In genomic region chr20:59042151-59042795, GRCh38 we compare ENCODE assay signal across 8 cellular contexts. TPM values are rescaled to one million over a fixed set of nuclear protein-coding genes. Genes with fewer than 3 reads are reported as not detected.
DNase-seq lines count a peak whose midpoint lies in the region; ATAC-seq and TF ChIP-seq lines count a peak whose summit lies in the region.

Gene PRELID3B, minus strand, starts transcription at chr20:59042786. Its CDS starts 56 bp downstream, at chr20:59042730.

- POLR2A ChIA-PET in activated CD8-positive, alpha-beta T cell treated with anti-CD3 and anti-CD28 coated beads, Interleukin-2, amount 10 ng/mL, durations not matched to agents 7 days and 5 days (lab: Charles Lee): interaction anchor here (0.5 to 3.2 kb wide), 7 partner anchors 10 to 281 kb away, joined by 3 to 27 read pairs (median 3); partner anchors contain the start of genes ATP5F1E and NELFCD

- H3K9me3 Mint-ChIP-seq in activated CD8-positive, alpha-beta T cell treated with anti-CD3 and anti-CD28 coated beads, Interleukin-2, amount 10 ng/mL, durations not matched to agents 7 days and 5 days (ENCODE audit: insufficient read depth): no peaks in the 10 kb centered on the region
- no peaks in the 10 kb centered on the region for H3K9me3 Mint-ChIP-seq in osteocyte (ENCODE audit: unreplicated experiment)

- ATAC-seq in GM21423 (IDR thresholded peaks at IDR 0.05; ENCODE audit: unreplicated experiment): peak; percentile 29
- ATAC-seq in activated CD8-positive, alpha-beta T cell treated with anti-CD3 and anti-CD28 coated beads, Interleukin-2, amount 10 ng/mL, durations not matched to agents 7 days and 5 days: peak; percentile 53

- no peaks in the 10 kb centered on the region for H3K27me3 Mint-ChIP-seq in activated CD8-positive, alpha-beta T cell treated with anti-CD3 and anti-CD28 coated beads, Interleukin-2, amount 10 ng/mL, durations not matched to agents 7 days and 5 days (ENCODE audit: low read depth)
- H3K27me3 Mint-ChIP-seq in osteocyte (ENCODE audit: unreplicated experiment): no peaks in the 10 kb centered on the region

- CTCF ChIA-PET in activated CD8-positive, alpha-beta T cell treated with anti-CD3 and anti-CD28 coated beads, Interleukin-2, amount 10 ng/mL, durations not matched to agents 7 days and 5 days (lab: Charles Lee): interaction anchor here (0.7 to 3.4 kb wide), 3 partner anchors 9 to 46 kb away, joined by 3 to 18 read pairs (median 8); partner anchors contain the start of gene ATP5F1E

- H3K27ac Mint-ChIP-seq in activated CD8-positive, alpha-beta T cell treated with anti-CD3 and anti-CD28 coated beads, Interleukin-2, amount 10 ng/mL, durations not matched to agents 7 days and 5 days: peak within 1 kb of the TSS; percentile 96
- H3K27ac Mint-ChIP-seq in osteocyte (ENCODE audit: unreplicated experiment): peak within 1 kb of the TSS; percentile 71

- H3K4me1 Mint-ChIP-seq in activated CD8-positive, alpha-beta T cell treated with anti-CD3 and anti-CD28 coated beads, Interleukin-2, amount 10 ng/mL, durations not matched to agents 7 days and 5 days (ENCODE audit: low read depth): peaks cover 52% of the 10 kb centered on the region
- peaks cover 31% of the 10 kb centered on the region for H3K4me1 Mint-ChIP-seq in osteocyte (ENCODE audit: unreplicated experiment)

- H3K4me3 Mint-ChIP-seq in activated CD8-positive, alpha-beta T cell treated with anti-CD3 and anti-CD28 coated beads, Interleukin-2, amount 10 ng/mL, durations not matched to agents 7 days and 5 days: peak within 1 kb of the TSS; percentile 91
- H3K4me3 Mint-ChIP-seq in osteocyte (ENCODE audit: unreplicated experiment): peak within 1 kb of the TSS; percentile 86

- DNase-seq in NCI-H2227 (lab: John Stamatoyannopoulos, UW; ENCODE audit: unreplicated experiment): peak; percentile 39
- no peak for DNase-seq in NCI-H2227 treated with DMSO at 0.1 percent for 48 hours (lab: John Stamatoyannopoulos, UW)
- DNase-seq in HT-29 (ENCODE audit: low spot score): peak; percentile 71
- DNase-seq in activated CD8-positive, alpha-beta T cell treated with anti-CD3 and anti-CD28 coated beads, Interleukin-2, amount 10 ng/mL, durations not matched to agents 7 days and 5 days: no peak
- no peak for DNase-seq in glomerular endothelial cell (ENCODE audit: extremely low read depth, low read depth, low spot score)
- DNase-seq in osteocyte (ENCODE audit: extremely low spot score, unreplicated experiment): no peak
- no peak for DNase-seq in stimulated activated CD4-positive, alpha-beta T cell treated with anti-CD3 and anti-CD28 coated beads, Interleukin-4, amount 100 ng/mL, for 4 hours

- H3K36me3 Mint-ChIP-seq in activated CD8-positive, alpha-beta T cell treated with anti-CD3 and anti-CD28 coated beads, Interleukin-2, amount 10 ng/mL, durations not matched to agents 7 days and 5 days (ENCODE audit: low read depth): peaks cover 34% of the 10 kb centered on the region
- H3K36me3 Mint-ChIP-seq in osteocyte (ENCODE audit: unreplicated experiment): peaks cover 12% of the 10 kb centered on the region

- no peak for TF ChIP-seq CTCF in osteocyte (IDR thresholded peaks at IDR 0.05)

RNA-seq across cellular contexts. Expression of gene PRELID3B, which starts in this region (rescaled TPM):
- total RNA-seq in HT-29 (2014; rRNA removed; shearing (Covaris generic)): 129 and 139 TPM in 2 replicates
- 10 to 100 TPM; 80.1 to 81.6 TPM for total RNA-seq in activated CD8-positive, alpha-beta T cell treated with anti-CD3 and anti-CD28 coated beads, Interleukin-2, amount 10 ng/mL, durations not matched to agents 7 days and 5 days
- total RNA-seq in glomerular endothelial cell (29.5 and 50.7 TPM in 2 replicates), osteocyte (38.8 and 45.1 TPM in 2 replicates)

Comparison
In these comparisons a context has a peak if more than half of its experiments do, and no peak if none do; other contexts are left out.
1. DNase-seq: peak in NCI-H2227 (single experiment) and HT-29 (single experiment); none in NCI-H2227 treated with DMSO at 0.1 percent for 48 hours (single experiment), activated CD8-positive, alpha-beta T cell treated with anti-CD3 and anti-CD28 coated beads, Interleukin-2, amount 10 ng/mL, durations not matched to agents 7 days and 5 days (single experiment), glomerular endothelial cell (single experiment), osteocyte (single experiment) and stimulated activated CD4-positive, alpha-beta T cell treated with anti-CD3 and anti-CD28 coated beads, Interleukin-4, amount 100 ng/mL, for 4 hours (0 of 2).